ENCODE assay signal across 27 cellular contexts in the genomic region with DNA sequence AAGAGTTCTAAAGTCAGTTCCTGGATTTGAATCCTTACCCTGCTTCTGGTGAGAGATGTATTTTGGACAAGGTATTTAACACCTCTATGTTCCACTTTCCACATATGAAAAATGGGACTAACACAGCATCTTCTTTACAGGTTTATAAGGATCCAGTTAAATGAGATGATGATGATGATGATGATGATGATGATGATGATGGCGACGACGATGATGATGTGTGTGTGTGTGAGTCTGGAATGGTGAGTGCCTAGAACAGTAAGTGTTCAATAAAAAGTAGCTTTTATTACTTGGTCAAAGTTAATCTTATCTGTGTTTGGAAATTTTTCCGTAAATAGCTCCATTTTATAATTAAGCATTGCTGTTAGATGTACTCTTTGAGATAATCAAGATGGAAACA.
"Had no signal": no experiment of that assay in that cellular context is flagged by ENCODE, and none has a peak within 500 bp of the region (broad histone marks: within the 10 kb centered on the region; RNA-seq: fewer than 3 reads in every experiment).

No MANE protein-coding gene starts in this region.

- H3K4me3 ChIP-seq: stomach, suprapubic skin, testis, thoracic aorta, thyroid gland, tibial artery, tibial nerve, transverse colon, upper lobe of left lung, upper lobe of right lung, uterus, vagina had no signal

- ATAC-seq: stimulated activated effector memory CD8-positive, alpha-beta T cell treated with anti-CD3 and anti-CD28 coated beads, Interleukin-12 subunit alpha, Interleukin-12 subunit beta, amount 100 ng/mL, for 72 hours; stimulated activated memory B cell treated with anti-CD40 and anti-IgM and Interleukin-4, amounts not matched to agents 10 μg/mL and 1 μg/mL and 100 μg/mL, for 72 hours; stimulated activated naive B cell treated with anti-CD40 and anti-IgM and Interleukin-4, amounts not matched to agents 10 μg/mL and 1 μg/mL and 100 μg/mL, for 72 hours; stimulated activated naive CD8-positive, alpha-beta T cell treated with anti-CD3 and anti-CD28 coated beads, Interleukin-15, amount 100 ng/mL, for 72 hours; stimulated activated naive CD8-positive, alpha-beta T cell treated with anti-CD3 and anti-CD28 coated beads, Interleukin-15, Interleukin-2, amounts not matched to agents 100 U/mL and 50 U/mL, for 24 hours; upper lobe of right lung had no signal

- H3K9me3 ChIP-seq: stomach, suprapubic skin, testis, thoracic aorta, thyroid gland, tibial artery, tibial nerve, transverse colon, upper lobe of left lung, upper lobe of right lung, uterus, vagina had no signal

- H3K27ac ChIP-seq: stomach, suprapubic skin, testis, thoracic aorta, thyroid gland, tibial artery, tibial nerve, transverse colon, upper lobe of left lung, upper lobe of right lung, uterus, vagina had no signal

- H3K27me3 ChIP-seq: stomach, suprapubic skin, testis, thyroid gland, tibial artery, tibial nerve, transverse colon, upper lobe of left lung, upper lobe of right lung, uterus, vagina had no signal

- FAIRE-seq: urothelium cell line had no signal

- H3K4me1 ChIP-seq: stomach, suprapubic skin, thyroid gland, tibial artery, transverse colon, upper lobe of left lung, upper lobe of right lung, uterus, vagina had no signal

- H3K36me3 ChIP-seq: stomach, suprapubic skin, thoracic aorta, thyroid gland, tibial artery, transverse colon, upper lobe of left lung, upper lobe of right lung, uterus, vagina had no signal

- DNase-seq: stimulated activated CD4-positive, alpha-beta T cell treated with anti-CD3 and anti-CD28 coated beads, Interleukin-2, amount 100 ng/mL, for 48 hours; stimulated activated CD4-positive, alpha-beta T cell treated with anti-CD3 and anti-CD28 coated beads, Interleukin-4, amount 100 ng/mL, for 1 hour; stimulated activated CD4-positive, alpha-beta T cell treated with anti-CD3 and anti-CD28 coated beads, Interleukin-4, amount 100 ng/mL, for 24 hours; stimulated activated CD4-positive, alpha-beta T cell treated with anti-CD3 and anti-CD28 coated beads, Interleukin-4, amount 100 ng/mL, for 4 hours; stimulated activated CD8-positive, alpha-beta memory T cell treated with anti-CD3 and anti-CD28 coated beads, Interleukin-4, amount 100 ng/mL, for 48 hours; stimulated activated naive B cell treated with anti-CD40 and anti-IgM and Interleukin-4, amounts not matched to agents 10 μg/mL and 1 μg/mL and 100 μg/mL, for 72 hours; stimulated activated naive CD4-positive, alpha-beta T cell; stimulated activated naive CD4-positive, alpha-beta T cell treated with Interleukin-2 at 50 U/mL for 16 hours; stimulated activated naive CD8-positive, alpha-beta T cell treated with anti-CD3 and anti-CD28 coated beads, Interleukin-15, amount 100 ng/mL, for 72 hours; stimulated activated naive CD8-positive, alpha-beta T cell treated with anti-CD3 and anti-CD28 coated beads, Interleukin-15, Interleukin-2, amounts not matched to agents 100 U/mL and 50 U/mL, for 24 hours; stomach; substantia nigra; testis; thyroid gland; tibial artery; transverse colon; trophoblast cell; upper lobe of left lung; upper lobe of right lung; uterus had no signal
